Comparison of ENCODE assay signal across 8 cellular contexts in the genomic region with DNA sequence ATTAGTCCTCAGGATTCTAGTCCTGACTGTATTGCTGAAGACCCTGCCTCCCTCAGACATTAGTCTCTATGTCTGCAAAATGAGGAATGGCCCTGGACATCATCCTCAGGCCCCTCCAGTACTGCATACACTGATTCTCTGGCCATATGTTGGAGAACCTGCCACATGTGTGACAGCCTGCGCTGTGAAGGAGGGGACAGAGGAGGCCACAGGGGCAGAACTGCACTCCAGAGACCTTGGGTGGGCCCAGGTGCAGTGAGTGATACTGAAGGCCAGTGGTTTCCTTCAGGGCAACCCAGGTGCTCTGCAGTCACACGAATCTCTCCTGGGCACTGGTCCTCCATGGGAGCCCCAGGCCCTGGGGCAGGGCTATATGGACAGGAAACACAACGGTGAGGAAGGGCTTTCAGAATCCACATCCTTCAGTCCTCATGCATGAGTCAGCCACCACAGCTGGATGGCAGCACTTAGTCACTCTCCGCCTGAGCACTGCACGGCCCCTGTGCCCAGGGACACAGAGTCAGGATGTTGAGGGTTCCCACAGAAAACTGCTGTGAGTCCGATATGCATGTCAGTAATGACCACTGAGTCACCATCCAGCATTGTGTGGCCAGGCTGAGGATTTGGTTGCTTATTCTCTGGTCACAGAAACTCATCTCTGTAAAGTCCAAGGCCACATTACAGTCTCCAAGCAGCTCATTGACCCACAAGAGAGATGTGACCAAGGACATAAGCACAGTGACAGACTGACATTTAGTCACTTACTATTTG. TPM values are rescaled to one million over a fixed set of nuclear protein-coding genes. Genes with fewer than 3 reads are reported as not detected.
DNase-seq lines count a peak whose midpoint lies in the region; ATAC-seq and TF ChIP-seq lines count a peak whose summit lies in the region.

No MANE protein-coding gene starts in this region.

- no peaks in the 10 kb centered on the region for H3K36me3 ChIP-seq in kidney epithelial cell (ENCODE audit: control insufficient read depth, insufficient read depth, low read length)

- peaks cover 18% of the 10 kb centered on the region for H3K4me1 Mint-ChIP-seq in activated T-helper 2 cell treated with anti-CD3 and anti-CD28 coated beads, Interferon-gamma antibody, Interleukin-2, Interleukin-4, amounts not matched to agents 10 μg/mL and 5 μg/mL and 100 μg/mL, durations not matched to agents 14 hours and 24 hours and 36 hours (ENCODE audit: low read depth)

- peak; percentile 48 for TF ChIP-seq CTCF in kidney epithelial cell (IDR thresholded peaks at IDR 0.05; ENCODE audit: insufficient read depth, low read length, poor library complexity, severe bottlenecking)
- no peak for TF ChIP-seq CTCF in GM20000 (IDR thresholded peaks at IDR 0.05; ENCODE audit: extremely low read depth, missing control alignments)

- ATAC-seq in GM18517 (IDR thresholded peaks at IDR 0.05; ENCODE audit: unreplicated experiment), result no peak

- H3K27ac Mint-ChIP-seq in activated T-helper 2 cell treated with anti-CD3 and anti-CD28 coated beads, Interferon-gamma antibody, Interleukin-2, Interleukin-4, amounts not matched to agents 10 μg/mL and 5 μg/mL and 100 μg/mL, durations not matched to agents 14 hours and 24 hours and 36 hours, result no peak overlapping the region

- H3K27me3 ChIP-seq in kidney epithelial cell (ENCODE audit: control insufficient read depth, insufficient read depth, low read length), result no peaks in the 10 kb centered on the region

- intact Hi-C loops in activated T-helper 2 cell treated with anti-CD3 and anti-CD28 coated beads, Interferon-gamma antibody, Interleukin-2, Interleukin-4, amounts not matched to agents 10 μg/mL and 5 μg/mL and 100 μg/mL, durations not matched to agents 14 hours and 24 hours and 36 hours (cut with micrococcal nuclease), result loop anchor here (2.0 kb wide), 1 partner anchor 128 kb away; no protein-coding TSS in a partner anchor

- H3K4me3 ChIP-seq in kidney epithelial cell (ENCODE audit: low read depth, low read length), result no peak overlapping the region

- DNase-seq in activated T-cell treated with anti-CD3 and anti-CD28 coated beads for 48 hours (ENCODE audit: low read depth), result peak; percentile 47
- no peak for DNase-seq in activated T-cell treated with anti-CD3 and anti-CD28 coated beads, Interleukin-2, amount 50 U/mL, for 1 hour
- peak; percentile 79 for DNase-seq in HT-29 (ENCODE audit: low spot score)
- DNase-seq in activated T-helper 2 cell treated with anti-CD3 and anti-CD28 coated beads, Interferon-gamma antibody, Interleukin-2, Interleukin-4, amounts not matched to agents 10 μg/mL and 5 μg/mL and 100 μg/mL, durations not matched to agents 14 hours and 24 hours and 36 hours (ENCODE audit: low spot score), result peak; percentile 14
- DNase-seq in kidney epithelial cell (ENCODE audit: low read depth), result peak; percentile 97
- no peak for DNase-seq in NCI-H187 (lab: John Stamatoyannopoulos, UW)
- no peak for DNase-seq in GM20000 (ENCODE audit: low spot score)

- H3K36me3 Mint-ChIP-seq in activated T-helper 2 cell treated with anti-CD3 and anti-CD28 coated beads, Interferon-gamma antibody, Interleukin-2, Interleukin-4, amounts not matched to agents 10 μg/mL and 5 μg/mL and 100 μg/mL, durations not matched to agents 14 hours and 24 hours and 36 hours (ENCODE audit: low read depth), result no peaks in the 10 kb centered on the region

- H3K4me3 Mint-ChIP-seq in activated T-helper 2 cell treated with anti-CD3 and anti-CD28 coated beads, Interferon-gamma antibody, Interleukin-2, Interleukin-4, amounts not matched to agents 10 μg/mL and 5 μg/mL and 100 μg/mL, durations not matched to agents 14 hours and 24 hours and 36 hours (ENCODE audit: low read depth), result no peak overlapping the region

- H3K27me3 Mint-ChIP-seq in activated T-helper 2 cell treated with anti-CD3 and anti-CD28 coated beads, Interferon-gamma antibody, Interleukin-2, Interleukin-4, amounts not matched to agents 10 μg/mL and 5 μg/mL and 100 μg/mL, durations not matched to agents 14 hours and 24 hours and 36 hours (ENCODE audit: low read depth), result peaks cover 30% of the 10 kb centered on the region

- no peaks in the 10 kb centered on the region for H3K9me3 Mint-ChIP-seq in activated T-helper 2 cell treated with anti-CD3 and anti-CD28 coated beads, Interferon-gamma antibody, Interleukin-2, Interleukin-4, amounts not matched to agents 10 μg/mL and 5 μg/mL and 100 μg/mL, durations not matched to agents 14 hours and 24 hours and 36 hours

RNA-seq across cellular contexts. Expression of a gene that starts 39.7 kb away (rescaled TPM):
- total RNA-seq in HT-29 (2014; rRNA removed; shearing (Covaris generic)), result 66.9 and 70.1 TPM in 2 replicates
- 3.5 and 4.1 TPM in 2 replicates for total RNA-seq in activated T-helper 2 cell treated with anti-CD3 and anti-CD28 coated beads, Interferon-gamma antibody, Interleukin-2, Interleukin-4, amounts not matched to agents 10 μg/mL and 5 μg/mL and 100 μg/mL, durations not matched to agents 14 hours and 24 hours and 36 hours
- 35.7 and 43.1 TPM in 2 replicates for total RNA-seq in kidney epithelial cell

Comparison
In these comparisons a context has a peak if more than half of its experiments do, and no peak if none do; other contexts are left out.
1. DNase-seq: peak in activated T-cell treated with anti-CD3 and anti-CD28 coated beads for 48 hours (single experiment), HT-29 (single experiment), activated T-helper 2 cell treated with anti-CD3 and anti-CD28 coated beads, Interferon-gamma antibody, Interleukin-2, Interleukin-4, amounts not matched to agents 10 μg/mL and 5 μg/mL and 100 μg/mL, durations not matched to agents 14 hours and 24 hours and 36 hours (single experiment) and kidney epithelial cell (single experiment); none in activated T-cell treated with anti-CD3 and anti-CD28 coated beads, Interleukin-2, amount 50 U/mL, for 1 hour (single experiment), NCI-H187 (0 of 2) and GM20000 (single experiment).